ENCODE assay signal across 9 cellular contexts in genomic region chr11:68118753-68119448, GRCh38. TPM values are rescaled to one million over a fixed set of nuclear protein-coding genes. Genes with fewer than 3 reads are reported as not detected.
DNase-seq lines count a peak whose midpoint lies in the region; ATAC-seq, FAIRE-seq and TF ChIP-seq lines count a peak whose summit lies in the region.
"Had no signal": no experiment of that assay in that cellular context is flagged by ENCODE, and none has a peak within 500 bp of the region (broad histone marks: within the 10 kb centered on the region; RNA-seq: fewer than 3 reads in every experiment).

No MANE protein-coding gene starts in this region.

- ATAC-seq in T-helper 17 cell = no peak

- H3K27ac ChIP-seq in angular gyrus (ENCODE audit: low read depth, low read length) (peak overlapping the region; percentile 38), mesodermal cell (ENCODE audit: low read depth, low read length, severe bottlenecking) (peak overlapping the region; percentile 83), GM23248 (no peak overlapping the region)

- no peak overlapping the region for H2AFZ ChIP-seq in GM23248

- TF ChIP-seq CTCF in CD14-positive monocyte (IDR thresholded peaks at IDR 0.05) = no peak

- H3K36me3 ChIP-seq in mesodermal cell (ENCODE audit: control insufficient read depth, insufficient read depth, low read length) (peaks cover 19% of the 10 kb centered on the region), GM23248 (ENCODE audit: low read depth) (no peaks in the 10 kb centered on the region)

- H3K9me2 ChIP-seq in GM23248 (ENCODE audit: insufficient read depth) = no peaks in the 10 kb centered on the region

- 0 out of 2 replicates have a peak, but pooled peaks cover 7% of the 10 kb centered on the region for H3F3A ChIP-seq in GM23248 (ENCODE audit: insufficient read depth)

- H3K4me3 ChIP-seq in mesodermal cell (ENCODE audit: extremely low read depth, insufficient read depth, low read length, poor library complexity, severe bottlenecking) (peak overlapping the region; percentile 18), GM23248 (no peak overlapping the region)

- H3K9me3 ChIP-seq in mesodermal cell (ENCODE audit: control insufficient read depth, low read length) (no peaks in the 10 kb centered on the region), GM23248 (ENCODE audit: low read depth) (no peaks in the 10 kb centered on the region), T-helper 17 cell (ENCODE audit: control insufficient read depth, low read length, poor library complexity, severe bottlenecking) (no peaks in the 10 kb centered on the region)

- DNase-seq in CD14-positive monocyte (ENCODE audit: low spot score) (no peak), HT-29 (ENCODE audit: low spot score) (peak; percentile 53), HTR-8/SVneo (ENCODE audit: insufficient read length, low spot score) (no peak), GM23248 (no peak), T-helper 17 cell (no peak), H4 (ENCODE audit: low spot score) (no peak)

- no peak overlapping the region for H3K4me2 ChIP-seq in GM23248 (ENCODE audit: unreplicated experiment)

- no peaks in the 10 kb centered on the region for H4K20me1 ChIP-seq in GM23248 (ENCODE audit: insufficient read depth)

- peaks cover 2 to 3% (median 2%) of the 10 kb centered on the region in 3 donors for H3K27me3 Mint-ChIP-seq in CD14-positive monocyte (ENCODE audit: low read depth in 3 of 3)
- no peaks in the 10 kb centered on the region for H3K27me3 Mint-ChIP-seq in T-helper 17 cell
- H3K27me3 Mint-ChIP-seq: central memory CD8-positive, alpha-beta T cell had no signal

- H3K79me2 ChIP-seq in GM23248 (ENCODE audit: insufficient read depth) = peaks cover 46% of the 10 kb centered on the region

- 59 to 89% methylated on average over 2 to 3 of the region's 4 CpGs for WGBS in mesodermal cell (ENCODE audit: insufficient coverage in 2 of 2), 2 experiments
- WGBS in GM23248 (ENCODE audit: low coverage in 1 of 2, low lambda C conversion rate in 2 of 2, missing lambda C conversion rate in 2 of 2), 2 experiments = 75 to 81% methylated on average over 4 of the region's 4 CpGs

- peaks cover 54% of the 10 kb centered on the region for H3K4me1 Mint-ChIP-seq in CD14-positive monocyte
- H3K4me1 Mint-ChIP-seq in T-helper 17 cell = peaks cover 10% of the 10 kb centered on the region

- H3K9me3 Mint-ChIP-seq in CD14-positive monocyte = no peaks in the 10 kb centered on the region
- H3K9me3 Mint-ChIP-seq: central memory CD8-positive, alpha-beta T cell had no signal

- no peaks in the 10 kb centered on the region for H3K27me3 ChIP-seq in GM23248 (replicated peaks; ENCODE audit: insufficient read depth)

- H3K4me1 ChIP-seq in mesodermal cell (ENCODE audit: control insufficient read depth, insufficient read depth, low read length, poor library complexity, severe bottlenecking) = peaks cover 41% of the 10 kb centered on the region
- no peaks in the 10 kb centered on the region for H3K4me1 ChIP-seq in GM23248 (ENCODE audit: insufficient read depth)

- no peak for FAIRE-seq in HTR-8/SVneo (lab: Jason Lieb, UNC)

- H3K36me3 Mint-ChIP-seq in CD14-positive monocyte (peaks cover 9 to 17% of the 10 kb centered on the region in 2 donors), T-helper 17 cell (ENCODE audit: low read depth) (no peaks in the 10 kb centered on the region)

- in situ Hi-C loops in GM23248 (cut with MboI) = no loop called here

- H3K9ac ChIP-seq in GM23248 = no peak overlapping the region

- H3K4me3 Mint-ChIP-seq in CD14-positive monocyte (peak overlapping the region; percentile 87 to 92), T-helper 17 cell (no peak overlapping the region)
- H3K4me3 Mint-ChIP-seq: central memory CD8-positive, alpha-beta T cell had no signal

- intact Hi-C loops in CD14-positive monocyte (cut with micrococcal nuclease) = no loop called here

- H3K27ac Mint-ChIP-seq in CD14-positive monocyte (peak overlapping the region; percentile 81 to 88 (median 84)), T-helper 17 cell (no peak overlapping the region)

RNA-seq across cellular contexts. Expression of gene CHKA, which starts 2.3 kb away (rescaled TPM):
- polyA plus RNA-seq in CD14-positive monocyte (1 to 10 TPM; 2.8 to 5.7 TPM), GM23248 (2016; fragmentation: Nextera tagmentation; extraction: Ambion mirVana) (3.6 and 4.2 TPM in 2 replicates)
- 67.9 and 79.4 TPM in 2 replicates for total RNA-seq in HT-29 (2014; rRNA removed; shearing (Covaris generic))
- 37.0 TPM for polyA plus RNA-seq in mesodermal cell (2013, experiment 1 of 2)
- polyA plus RNA-seq in mesodermal cell (2013, experiment 2 of 2) = 36.7 TPM
- 4.2 and 12.3 TPM in 2 replicates for total RNA-seq in GM23248 (2014; rRNA removed; shearing (Covaris generic))
- total RNA-seq in T-helper 17 cell = 1 to 10 TPM; 7.4 to 9.8 TPM
- total RNA-seq in H4 (2014; rRNA removed; shearing (Covaris generic)) = 9.4 and 9.8 TPM in 2 replicates
